Comparison of ENCODE assay signal across 21 cellular contexts in genomic region chr4:141388483-141388882, GRCh38.
DNase-seq lines count a peak whose midpoint lies in the region; ATAC-seq and TF ChIP-seq lines count a peak whose summit lies in the region.
"Had no signal": no experiment of that assay in that cellular context is flagged by ENCODE, and none has a peak within 500 bp of the region (broad histone marks: within the 10 kb centered on the region; RNA-seq: fewer than 3 reads in every experiment).

No MANE protein-coding gene starts in this region.

- H3F3A ChIP-seq in GM23338 (replicated peaks; ENCODE audit: low read depth), result no peaks in the 10 kb centered on the region

- H3K27me3 Mint-ChIP-seq in GM23338 (ENCODE audit: insufficient read depth, low read depth, poor library complexity), result no peaks in the 10 kb centered on the region
- peaks cover 8% of the 10 kb centered on the region for H3K27me3 Mint-ChIP-seq in stimulated activated naive CD8-positive, alpha-beta T cell treated with anti-CD3 and anti-CD28 coated beads, Interleukin-15, amount 100 ng/mL, for 72 hours
- H3K27me3 Mint-ChIP-seq: activated naive CD8-positive, alpha-beta T cell treated with anti-CD3 and anti-CD28 coated beads, Interleukin-2, amount 50 U/mL, for 24 hours had no signal

- no peak for TF ChIP-seq CTCF in GM23338 (conservative IDR thresholded peaks at IDR 0.05; ENCODE audit: low read depth in 2 of 2)
- no peak for TF ChIP-seq CTCF in astrocyte of the spinal cord (IDR thresholded peaks at IDR 0.05; ENCODE audit: low read depth, low read length)
- no peak for TF ChIP-seq CTCF in foreskin fibroblast (IDR thresholded peaks at IDR 0.05; ENCODE audit: low read depth, low read length)

- no peak overlapping the region for H2AFZ ChIP-seq in GM23338
- H2AFZ ChIP-seq: parathyroid adenoma had no signal

- H3K4me1 Mint-ChIP-seq in GM23338, result no peaks in the 10 kb centered on the region
- H3K4me1 Mint-ChIP-seq in stimulated activated naive CD8-positive, alpha-beta T cell treated with anti-CD3 and anti-CD28 coated beads, Interleukin-15, amount 100 ng/mL, for 72 hours, result no peaks in the 10 kb centered on the region
- H3K4me1 Mint-ChIP-seq: activated naive CD8-positive, alpha-beta T cell treated with anti-CD3 and anti-CD28 coated beads, Interleukin-2, amount 50 U/mL, for 24 hours had no signal

- no peak for DNase-seq in GM23338 (ENCODE audit: low spot score)
- DNase-seq in astrocyte of the spinal cord (ENCODE audit: low read depth, low spot score), result peak; percentile 91
- peak; percentile 56 to 78 for DNase-seq in foreskin fibroblast
- DNase-seq in smooth muscle cell of the brain vasculature (ENCODE audit: low read depth, low spot score), result peak; percentile 15
- DNase-seq in stimulated activated naive CD8-positive, alpha-beta T cell treated with anti-CD3 and anti-CD28 coated beads, Interleukin-15, amount 100 ng/mL, for 72 hours, result no peak
- no peak for DNase-seq in effector CD4-positive, alpha-beta T cell
- DNase-seq: activated CD4-positive, alpha-beta T cell treated with anti-CD3 and anti-CD28 coated beads, Interleukin-2, amount 50 U/mL, for 4 hours; activated naive CD8-positive, alpha-beta T cell treated with anti-CD3 and anti-CD28 coated beads, Interleukin-2, amount 50 U/mL, for 24 hours; activated T-cell treated with anti-CD3 and anti-CD28 coated beads, Interleukin-2, amount 50 U/mL, for 72 hours; CD8-positive, alpha-beta T cell; GDM1; mucosa of descending colon; NCI-H1436; NCI-H345; stimulated activated CD4-positive, alpha-beta T cell treated with anti-CD3 and anti-CD28 coated beads, Interleukin-12 subunit alpha, Interleukin-12 subunit beta, amount 100 ng/mL, for 4 hours had no signal

- H3K27me3 ChIP-seq in GM23338 (ENCODE audit: insufficient read depth), result no peaks in the 10 kb centered on the region
- H3K27me3 ChIP-seq: SJSA1 had no signal

- no peaks in the 10 kb centered on the region for H3K36me3 ChIP-seq in GM23338 (ENCODE audit: insufficient read depth)
- H3K36me3 ChIP-seq: SJSA1 had no signal

- H3K4me1 ChIP-seq in GM23338 (ENCODE audit: insufficient read depth), result no peaks in the 10 kb centered on the region
- H3K4me1 ChIP-seq: parathyroid adenoma, SJSA1 had no signal

- in situ Hi-C loops in astrocyte of the spinal cord (cut with HindIII; ENCODE audit: low sequenced_read_pairs), result no loop called here

- no peaks in the 10 kb centered on the region for H3K79me2 ChIP-seq in GM23338 (replicated peaks; ENCODE audit: insufficient read depth)
- H3K79me2 ChIP-seq: parathyroid adenoma had no signal

- ATAC-seq in GM23338, result no peak
- no peak for ATAC-seq in stimulated activated naive CD8-positive, alpha-beta T cell treated with anti-CD3 and anti-CD28 coated beads, Interleukin-15, amount 100 ng/mL, for 72 hours
- ATAC-seq in HG03095 (IDR thresholded peaks at IDR 0.05; ENCODE audit: unreplicated experiment), result no peak
- ATAC-seq in GM19395 (IDR thresholded peaks at IDR 0.05; ENCODE audit: unreplicated experiment), result no peak
- ATAC-seq: activated naive CD8-positive, alpha-beta T cell treated with anti-CD3 and anti-CD28 coated beads, Interleukin-2, amount 50 U/mL, for 24 hours; activated T-cell treated with anti-CD3 and anti-CD28 coated beads, Interleukin-2, amount 50 U/mL, for 72 hours; CD8-positive, alpha-beta T cell; mucosa of descending colon had no signal

- H3K4me3 Mint-ChIP-seq in GM23338, result no peak overlapping the region
- H3K4me3 Mint-ChIP-seq in stimulated activated naive CD8-positive, alpha-beta T cell treated with anti-CD3 and anti-CD28 coated beads, Interleukin-15, amount 100 ng/mL, for 72 hours, result no peak overlapping the region
- H3K4me3 Mint-ChIP-seq: activated naive CD8-positive, alpha-beta T cell treated with anti-CD3 and anti-CD28 coated beads, Interleukin-2, amount 50 U/mL, for 24 hours; activated T-cell treated with anti-CD3 and anti-CD28 coated beads, Interleukin-2, amount 50 U/mL, for 72 hours; CD8-positive, alpha-beta T cell; dendritic cell treated with granulocyte-macrophage colony-stimulating factor and Interleukin-4, amounts not matched to agents 40 ng/mL and 50 ng/mL, for 4 days had no signal

- no peak overlapping the region for H3K4me2 ChIP-seq in GM23338
- H3K4me2 ChIP-seq: KMS-11 had no signal

- H3K36me3 Mint-ChIP-seq in GM23338 (ENCODE audit: low read depth), result no peaks in the 10 kb centered on the region
- H3K36me3 Mint-ChIP-seq: CD8-positive, alpha-beta T cell had no signal

- H3K4me3 ChIP-seq in GM23338 (no peak overlapping the region), astrocyte of the spinal cord (ENCODE audit: low read depth, low read length) (no peak overlapping the region), foreskin fibroblast (ENCODE audit: low read depth in 1 of 2, low read length in 2 of 2) (no peak overlapping the region)
- H3K4me3 ChIP-seq: mucosa of descending colon, SJSA1 had no signal

- no peaks in the 10 kb centered on the region; the same call in 2 of the 3 replicates for H3K9me3 Mint-ChIP-seq in GM23338
- H3K9me3 Mint-ChIP-seq in stimulated activated naive CD8-positive, alpha-beta T cell treated with anti-CD3 and anti-CD28 coated beads, Interleukin-15, amount 100 ng/mL, for 72 hours, result peaks cover 0 to 5% of the 10 kb centered on the region in 2 donors
- H3K9me3 Mint-ChIP-seq: activated naive CD8-positive, alpha-beta T cell treated with anti-CD3 and anti-CD28 coated beads, Interleukin-2, amount 50 U/mL, for 24 hours; CD8-positive, alpha-beta T cell; dendritic cell treated with granulocyte-macrophage colony-stimulating factor and Interleukin-4, amounts not matched to agents 40 ng/mL and 50 ng/mL, for 4 days had no signal

- H4K20me1 ChIP-seq in GM23338 (replicated peaks; ENCODE audit: insufficient read depth), result no peaks in the 10 kb centered on the region

- H3K27ac Mint-ChIP-seq in GM23338, result peak overlapping the region; percentile 66; the same call in 1 of the 2 replicates
- no peak overlapping the region for H3K27ac Mint-ChIP-seq in stimulated activated naive CD8-positive, alpha-beta T cell treated with anti-CD3 and anti-CD28 coated beads, Interleukin-15, amount 100 ng/mL, for 72 hours
- H3K27ac Mint-ChIP-seq: activated naive CD8-positive, alpha-beta T cell treated with anti-CD3 and anti-CD28 coated beads, Interleukin-2, amount 50 U/mL, for 24 hours; activated T-cell treated with anti-CD3 and anti-CD28 coated beads, Interleukin-2, amount 50 U/mL, for 72 hours; CD8-positive, alpha-beta T cell; dendritic cell treated with granulocyte-macrophage colony-stimulating factor and Interleukin-4, amounts not matched to agents 40 ng/mL and 50 ng/mL, for 4 days had no signal

- no peak overlapping the region for H3K27ac ChIP-seq in GM23338 (ENCODE audit: low read depth)
- H3K27ac ChIP-seq: KMS-11, parathyroid adenoma, SJSA1 had no signal

- no peaks in the 10 kb centered on the region for H3K9me2 ChIP-seq in GM23338 (ENCODE audit: insufficient read depth)

TF ChIP-seq in GM23338, 12 proteins besides CTCF, POLR2A, EP300 and RAD21 (continues in another document):
- TF ChIP-seq ZNF331 (CRISPR knock-in tag; IDR thresholded peaks at IDR 0.05; ENCODE audit: low read depth) (no peak), JUNB (IDR thresholded peaks at IDR 0.05; ENCODE audit: unreplicated experiment) (no peak), STAT1 (IDR thresholded peaks at IDR 0.05; ENCODE audit: unreplicated experiment) (no peak), NANOG (IDR thresholded peaks at IDR 0.05; ENCODE audit: borderline replicate concordance) (no peak), ZNF114 (CRISPR knock-in tag; IDR thresholded peaks at IDR 0.05) (no peak), POLR2AphosphoS5 (IDR thresholded peaks at IDR 0.05; ENCODE audit: low read depth) (no peak), EZH2 (IDR thresholded peaks at IDR 0.05; ENCODE audit: low read depth, unreplicated experiment) (no peak), CREB1 (CRISPR knock-in tag; IDR thresholded peaks at IDR 0.05; ENCODE audit: low read depth) (no peak), REST (IDR thresholded peaks at IDR 0.05; ENCODE audit: unreplicated experiment) (no peak)
- TF ChIP-seq, protein P1, sequence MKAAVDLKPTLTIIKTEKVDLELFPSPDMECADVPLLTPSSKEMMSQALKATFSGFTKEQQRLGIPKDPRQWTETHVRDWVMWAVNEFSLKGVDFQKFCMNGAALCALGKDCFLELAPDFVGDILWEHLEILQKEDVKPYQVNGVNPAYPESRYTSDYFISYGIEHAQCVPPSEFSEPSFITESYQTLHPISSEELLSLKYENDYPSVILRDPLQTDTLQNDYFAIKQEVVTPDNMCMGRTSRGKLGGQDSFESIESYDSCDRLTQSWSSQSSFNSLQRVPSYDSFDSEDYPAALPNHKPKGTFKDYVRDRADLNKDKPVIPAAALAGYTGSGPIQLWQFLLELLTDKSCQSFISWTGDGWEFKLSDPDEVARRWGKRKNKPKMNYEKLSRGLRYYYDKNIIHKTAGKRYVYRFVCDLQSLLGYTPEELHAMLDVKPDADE (IDR thresholded peaks at IDR 0.05), result no peak

Comparison
In these comparisons a context has a peak if more than half of its experiments do, and no peak if none do; other contexts are left out.
1. DNase-seq: peak in astrocyte of the spinal cord (single experiment), foreskin fibroblast (2 of 2) and smooth muscle cell of the brain vasculature (single experiment); none in GM23338 (single experiment), stimulated activated naive CD8-positive, alpha-beta T cell treated with anti-CD3 and anti-CD28 coated beads, Interleukin-15, amount 100 ng/mL, for 72 hours (0 of 2) and effector CD4-positive, alpha-beta T cell (single experiment).